Comparison of ENCODE assay signal across 8 cellular contexts in the genomic region with DNA sequence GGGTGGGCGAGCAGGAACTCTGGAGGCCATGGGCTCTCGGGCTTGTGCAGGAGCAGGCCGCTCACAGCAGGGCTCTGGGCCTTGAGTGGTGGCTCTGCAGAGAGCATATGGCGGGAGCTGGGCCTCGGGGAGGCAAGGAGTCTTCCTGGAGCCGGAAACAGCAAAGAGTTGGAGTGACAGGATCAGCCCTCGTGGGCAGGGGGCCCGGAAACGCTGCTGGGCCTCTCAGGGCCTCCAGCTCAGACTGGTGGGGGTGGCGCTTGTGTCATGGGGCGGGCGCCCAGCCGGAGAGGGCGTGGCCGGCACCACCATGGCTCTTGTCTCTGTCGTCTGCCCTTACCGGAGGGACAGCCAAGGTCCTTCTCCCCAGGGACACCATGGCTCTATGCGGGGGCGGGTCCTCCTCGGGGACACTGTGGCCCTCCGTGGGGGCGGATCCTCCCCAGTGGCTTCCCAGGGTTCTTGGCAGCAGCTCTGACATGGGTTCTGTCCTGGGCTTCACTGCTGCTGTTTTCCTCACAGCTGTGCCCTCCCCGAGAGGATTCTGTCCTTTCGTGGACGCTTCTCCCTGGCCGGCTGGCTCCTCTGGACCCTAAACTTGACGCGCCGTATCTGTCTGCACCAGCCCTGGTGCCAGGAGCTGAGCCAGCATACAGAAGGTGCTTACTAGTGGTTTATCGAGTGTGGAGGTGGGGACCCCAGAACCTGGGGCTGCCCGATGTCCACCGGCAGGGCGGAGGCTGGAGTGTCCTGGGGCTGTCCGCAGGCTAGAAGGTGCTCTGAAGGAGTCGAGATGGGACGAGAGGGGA. TPM values are rescaled to one million over a fixed set of nuclear protein-coding genes. Genes with fewer than 3 reads are reported as not detected.
DNase-seq lines count a peak whose midpoint lies in the region; ATAC-seq and TF ChIP-seq lines count a peak whose summit lies in the region.

No MANE protein-coding gene starts in this region.

- TF ChIP-seq CTCF in nephron (IDR thresholded peaks at IDR 0.05; ENCODE audit: unreplicated experiment in 3 of 3) (no peak), stomach (IDR thresholded peaks at IDR 0.05) (no peak)

- H3K9ac ChIP-seq in HUES64 (ENCODE audit: low read depth, low read length) = no peak overlapping the region

- H3K4me3 Mint-ChIP-seq in nephron = peak overlapping the region; percentile 66 to 74 (median 68)

- H3K36me3 ChIP-seq in HUES64 (ENCODE audit: insufficient read depth, low read length) (0 out of 2 replicates have a peak, but pooled peaks cover 3% of the 10 kb centered on the region), stomach (peaks cover 19 to 40% (median 40%) of the 10 kb centered on the region in 4 donors)

- TF ChIP-seq EP300 in stomach (IDR thresholded peaks at IDR 0.05) = no peak

- intact Hi-C loops in stomach (cut with DNase I; ENCODE audit: low total_unique reads) = no loop called here

- H3K4me1 ChIP-seq in HUES64 (ENCODE audit: insufficient read depth, low read length) = peaks cover 11% of the 10 kb centered on the region
- H3K4me1 ChIP-seq in stomach = peaks cover 52 to 63% (median 58%) of the 10 kb centered on the region in 4 donors

- H3K4me3 ChIP-seq in HUES64 (ENCODE audit: low read length) (no peak overlapping the region), stomach (peak overlapping the region in 3 of 4 donors; percentile 1 to 39 (median 19))

- no peak for TF ChIP-seq POLR2A in stomach (IDR thresholded peaks at IDR 0.05)

- no peaks in the 10 kb centered on the region for H3K9me3 Mint-ChIP-seq in nephron

- H3K27me3 Mint-ChIP-seq in nephron (ENCODE audit: low read depth) = no peaks in the 10 kb centered on the region

- DNase-seq in G401 (ENCODE audit: low spot score) (peak; percentile 74), stomach (peak; percentile 76), HK-2 (ENCODE audit: unreplicated experiment) (no peak)
- DNase-seq in activated CD8-positive, alpha-beta memory T cell treated with anti-CD3 and anti-CD28 coated beads, Interleukin-2, amount 50 U/mL, for 48 hours = peak; percentile 82

- H3K27ac ChIP-seq in HUES64 (ENCODE audit: low read depth, low read length) (peak overlapping the region; percentile 41; the same call in 1 of the 2 replicates), stomach (peak overlapping the region; percentile 49 to 79 (median 75))

- no peaks in the 10 kb centered on the region for H3K36me3 Mint-ChIP-seq in nephron (ENCODE audit: low read depth)

- peaks cover 33% of the 10 kb centered on the region for H3K4me1 Mint-ChIP-seq in nephron

- 76% methylated on average over 36 of the region's 36 CpGs for WGBS in HUES64
- 38 to 67% (median 40%) methylated on average over 20 to 36 of the region's 36 CpGs for WGBS in stomach, 5 donors

- in situ Hi-C loops in G401 (cut with HindIII; ENCODE audit: low sequenced_read_pairs) = no loop called here

- ATAC-seq in esophagus mucosa (peak; percentile 14), HG03039 (IDR thresholded peaks at IDR 0.05; ENCODE audit: unreplicated experiment) (no peak)

- peak overlapping the region; percentile 91 to 98 (median 98) for H3K27ac Mint-ChIP-seq in nephron

- H3K9me3 ChIP-seq in HUES64 (ENCODE audit: insufficient read depth, low read depth, low read length) (no peaks in the 10 kb centered on the region), stomach (no peaks in the 10 kb centered on the region)

- H3K27me3 ChIP-seq in HUES64 (ENCODE audit: insufficient read depth, low read length) (no peaks in the 10 kb centered on the region), stomach (no peaks in the 10 kb centered on the region)

RNA-seq across cellular contexts. Expression of a gene that starts 17.0 kb away (rescaled TPM):
- total RNA-seq in G401 (2014; rRNA removed; shearing (Covaris generic)) = 9.5 and 10.2 TPM in 2 replicates
- polyA plus RNA-seq in HUES64 (2013, experiment 1 of 2) = 59.9 TPM
- 46.1 TPM for polyA plus RNA-seq in HUES64 (2013, experiment 2 of 2)
- total RNA-seq in esophagus mucosa (26.1 TPM), stomach (100 to 1,000 TPM in 1 of 5 donors, 10 to 100 TPM in 2, 1 to 10 TPM in 2; 5.3 to 110 (median 51.1) TPM)
- 10 to 100 TPM; 13.3 to 17.6 (median 13.7) TPM for polyA plus RNA-seq in stomach
